Comparison of ENCODE assay signal across 24 cellular contexts in genomic region chr15:75109731-75110130, GRCh38.
A peak's percentile ranks its signal among the peaks of the same experiment; 100 is the strongest.
DNase-seq lines count a peak whose midpoint lies in the region; ATAC-seq, FAIRE-seq and TF ChIP-seq lines count a peak whose summit lies in the region.
"Had no signal": no experiment of that assay in that cellular context is flagged by ENCODE, and none has a peak within 500 bp of the region (broad histone marks: within the 10 kb centered on the region; RNA-seq: fewer than 3 reads in every experiment).

No MANE protein-coding gene starts in this region.

- H3K4me1 Mint-ChIP-seq in stimulated activated naive CD8-positive, alpha-beta T cell treated with anti-CD3 and anti-CD28 coated beads, Interleukin-15, Interleukin-2, amounts not matched to agents 100 ng/mL and 50 ng/mL, for 24 hours (ENCODE audit: low read depth), result peaks cover 76% of the 10 kb centered on the region

- H2AFZ ChIP-seq in Loucy (ENCODE audit: low read length), result no peak overlapping the region
- no peak overlapping the region for H2AFZ ChIP-seq in GM12878 (ENCODE audit: control insufficient read depth, low read depth, low read length)

- RAD21 ChIA-PET in GM12878 (lab: Charles Lee; ENCODE audit: unreplicated experiment), result interaction anchor here (1.5 to 6.7 kb wide), 9 partner anchors 12 to 94 kb away, joined by 6 to 52 read pairs (median 15); partner anchors contain the start of gene C15orf39

- in situ Hi-C loops in GM12878 (cut with MboI), result loop anchor here (5.0 kb wide), 1 partner anchor 93 kb away; the partner anchor contains the start of gene C15orf39

- H3K9me2 ChIP-seq in Loucy (replicated peaks; ENCODE audit: low read depth, low read length), result no peaks in the 10 kb centered on the region

- FAIRE-seq in GM12878 (lab: Jason Lieb, UNC), result no peak
- FAIRE-seq: colon had no signal

- intact Hi-C loops in GM12878 (cut with micrococcal nuclease; ENCODE audit: unreplicated experiment) (loop anchor here (5.0 kb wide), 1 partner anchor 42 kb away; no protein-coding TSS in a partner anchor), ascending aorta (cut with DNase I) (loop anchor here (5.0 kb wide), 1 partner anchor 68 kb away; no protein-coding TSS in a partner anchor)

- peak overlapping the region; percentile 99; the same call in 1 of the 2 replicates for H3K27ac ChIP-seq in GM12878 (ENCODE audit: control insufficient read depth, insufficient read depth)
- H3K27ac ChIP-seq in ascending aorta, result no peak overlapping the region
- H3K27ac ChIP-seq: VCaP had no signal

- BruUV-seq in GM12878 (replicated peaks; lab: Mats Ljungman, UMichigan), result no TSS peak

- no peak for DNase-seq in stimulated activated naive CD8-positive, alpha-beta T cell treated with anti-CD3 and anti-CD28 coated beads, Interleukin-15, Interleukin-2, amounts not matched to agents 100 U/mL and 50 U/mL, for 24 hours
- DNase-seq in GM12878 (ENCODE audit: low read depth, low spot score) (no peak), BE2C (no peak), ascending aorta (ENCODE audit: low spot score in 2 of 2) (no peak)
- DNase-seq in stimulated activated CD4-positive, alpha-beta T cell treated with anti-CD3 and anti-CD28 coated beads, Interleukin-2, amount 100 ng/mL, for 48 hours, result no peak
- DNase-seq: activated CD4-positive, alpha-beta T cell treated with anti-CD3 and anti-CD28 coated beads, Interleukin-2, amount 50 U/mL, for 48 hours; activated T-cell treated with anti-CD3 and anti-CD28 coated beads, Interleukin-2, amount 50 U/mL, for 4 hours; EL; glutamatergic neuron; HFFc6; left colon; naive thymus-derived CD4-positive, alpha-beta T cell; NCI-H1694 treated with DMSO at 0.1 percent for 48 hours; NCI-H226; NCI-H82; OCI-M1; SHP77; T-cell had no signal

- peaks cover 4% of the 10 kb centered on the region for H3K36me3 Mint-ChIP-seq in stimulated activated naive CD8-positive, alpha-beta T cell treated with anti-CD3 and anti-CD28 coated beads, Interleukin-15, Interleukin-2, amounts not matched to agents 100 ng/mL and 50 ng/mL, for 24 hours (ENCODE audit: low read depth)

- TF ChIP-seq POLR2A in GM12878 (IDR thresholded peaks at IDR 0.05; ENCODE audit: low read depth, low read length), result no peak

- H3K27me3 Mint-ChIP-seq in stimulated activated naive CD8-positive, alpha-beta T cell treated with anti-CD3 and anti-CD28 coated beads, Interleukin-15, Interleukin-2, amounts not matched to agents 100 ng/mL and 50 ng/mL, for 24 hours, result peaks cover 26% of the 10 kb centered on the region

- H3K4me1 ChIP-seq in Loucy (ENCODE audit: insufficient read depth, low read length, poor library complexity, severe bottlenecking) (peaks cover 56% of the 10 kb centered on the region), GM12878 (ENCODE audit: control insufficient read depth, insufficient read depth, low read length) (peaks cover 87% of the 10 kb centered on the region), BE2C (no peaks in the 10 kb centered on the region), ascending aorta (peaks cover 7 to 10% of the 10 kb centered on the region in 2 donors)

- H3K79me2 ChIP-seq in Loucy (ENCODE audit: insufficient read depth, low read length) (no peaks in the 10 kb centered on the region), GM12878 (ENCODE audit: control insufficient read depth, insufficient read depth, low read length) (no peaks in the 10 kb centered on the region)

- SMC1A ChIA-PET in GM12878 (lab: Charles Lee; ENCODE audit: uncharacterized antibody, unreplicated experiment), result interaction anchor here (0.5 to 8.5 kb wide), 5 partner anchors 11 to 90 kb away, joined by 3 to 97 read pairs (median 18); partner anchors contain the start of gene C15orf39

- H3K4me3 ChIP-seq in Loucy (ENCODE audit: low read length, poor library complexity, severe bottlenecking) (peak overlapping the region; percentile 41), GM12878 (no peak overlapping the region), BE2C (ENCODE audit: low read depth, low read length) (no peak overlapping the region), ascending aorta (no peak overlapping the region)

- H3K9ac ChIP-seq in Loucy (ENCODE audit: low read depth, low read length, poor library complexity, severe bottlenecking), result peak overlapping the region; percentile 77
- no peak overlapping the region for H3K9ac ChIP-seq in GM12878 (ENCODE audit: control insufficient read depth, insufficient read depth, low read length)

- H3K9me3 ChIP-seq in Loucy (ENCODE audit: insufficient read depth, low read depth, low read length), result peaks cover 5% of the 10 kb centered on the region; the same call in 1 of the 2 replicates
- H3K9me3 ChIP-seq in GM12878 (replicated peaks; ENCODE audit: control insufficient read depth, insufficient read depth, low read length), result peaks cover 15% of the 10 kb centered on the region
- H3K9me3 ChIP-seq in BE2C, result no peaks in the 10 kb centered on the region; the same call in 1 of the 2 replicates
- H3K9me3 ChIP-seq in ascending aorta, result peaks cover 0 to 9% of the 10 kb centered on the region in 2 donors

- no peak for ATAC-seq in stimulated activated naive CD8-positive, alpha-beta T cell treated with anti-CD3 and anti-CD28 coated beads, Interleukin-15, Interleukin-2, amounts not matched to agents 100 U/mL and 50 U/mL, for 24 hours
- ATAC-seq in GM12878 (no peak), GM21576 (IDR thresholded peaks at IDR 0.05; ENCODE audit: unreplicated experiment) (no peak)
- ATAC-seq: activated T-cell treated with anti-CD3 and anti-CD28 coated beads, Interleukin-2, amount 50 U/mL, for 4 hours; left colon; naive thymus-derived CD4-positive, alpha-beta T cell; sciatic nerve; T-cell had no signal

- no peak for TF ChIP-seq EP300 in GM12878 (IDR thresholded peaks at IDR 0.05; ENCODE audit: borderline replicate concordance in 1 of 2, control insufficient read depth in 1 of 2, low read depth in 2 of 2, low read length in 2 of 2)

- H3K9me3 Mint-ChIP-seq in stimulated activated naive CD8-positive, alpha-beta T cell treated with anti-CD3 and anti-CD28 coated beads, Interleukin-15, Interleukin-2, amounts not matched to agents 100 ng/mL and 50 ng/mL, for 24 hours, result peaks cover 14% of the 10 kb centered on the region

- no peaks in the 10 kb centered on the region for H3K36me3 ChIP-seq in Loucy (ENCODE audit: insufficient read depth, low read length)
- H3K36me3 ChIP-seq in GM12878 (ENCODE audit: control insufficient read depth in 2 of 2, insufficient read depth in 2 of 2, low read length in 1 of 2), result no peaks in the 10 kb centered on the region
- no peaks in the 10 kb centered on the region for H3K36me3 ChIP-seq in BE2C
- no peaks in the 10 kb centered on the region for H3K36me3 ChIP-seq in ascending aorta

- no peaks in the 10 kb centered on the region for H3K27me3 ChIP-seq in Loucy (ENCODE audit: insufficient read depth, low read length, poor library complexity, severe bottlenecking)
- H3K27me3 ChIP-seq in GM12878 (replicated peaks in 1 of 2; ENCODE audit: control insufficient read depth in 2 of 2, insufficient read depth in 2 of 2, low read length in 1 of 2), result no peaks in the 10 kb centered on the region
- no peaks in the 10 kb centered on the region for H3K27me3 ChIP-seq in BE2C
- H3K27me3 ChIP-seq in ascending aorta, result no peaks in the 10 kb centered on the region

- no peaks in the 10 kb centered on the region for H3F3A ChIP-seq in Loucy (ENCODE audit: low read depth)

- H4K20me1 ChIP-seq in Loucy (ENCODE audit: insufficient read depth, low read length, poor library complexity, severe bottlenecking) (no peaks in the 10 kb centered on the region), GM12878 (ENCODE audit: control insufficient read depth, insufficient read depth) (no peaks in the 10 kb centered on the region)

- WGBS in GM12878 (ENCODE audit: insufficient coverage, insufficient replicate concordance, low lambda C conversion rate, missing lambda C conversion rate), result 79% methylated on average over 7 of the region's 7 CpGs

- POLR2A ChIA-PET in GM12878 (lab: Charles Lee), result interaction anchor here (1.0 to 3.4 kb wide), 7 partner anchors 15 to 91 kb away, joined by 3 to 16 read pairs (median 9); partner anchors contain the start of gene C15orf39

- no peak for TF ChIP-seq RAD21 in GM12878 (IDR thresholded peaks at IDR 0.05; ENCODE audit: insufficient read depth, low read depth, low read length)

- H3K27ac Mint-ChIP-seq in stimulated activated naive CD8-positive, alpha-beta T cell treated with anti-CD3 and anti-CD28 coated beads, Interleukin-15, Interleukin-2, amounts not matched to agents 100 ng/mL and 50 ng/mL, for 24 hours, result peak overlapping the region; percentile 13
- H3K27ac Mint-ChIP-seq: HFFc6 had no signal

- CTCF ChIA-PET in GM12878 (lab: Yijun Ruan, JAX), result no interaction called here

- no peak overlapping the region for H3K4me3 Mint-ChIP-seq in stimulated activated naive CD8-positive, alpha-beta T cell treated with anti-CD3 and anti-CD28 coated beads, Interleukin-15, Interleukin-2, amounts not matched to agents 100 ng/mL and 50 ng/mL, for 24 hours
- H3K4me3 Mint-ChIP-seq: activated T-cell treated with anti-CD3 and anti-CD28 coated beads, Interleukin-2, amount 50 U/mL, for 4 hours; HFFc6; T-cell had no signal

- no peak for TF ChIP-seq CTCF in Loucy (conservative IDR thresholded peaks at IDR 0.05; ENCODE audit: low read length)
- TF ChIP-seq CTCF in GM12878 (IDR thresholded peaks at IDR 0.05 in 2 of 3, conservative IDR thresholded peaks at IDR 0.05 in 1 of 3; ENCODE audit: control insufficient read depth in 2 of 3, extremely low read depth in 1 of 3, insufficient read depth in 1 of 3, low read depth in 3 of 3, low read length in 3 of 3), result no peak
- no peak for TF ChIP-seq CTCF in BE2C (IDR thresholded peaks at IDR 0.05; ENCODE audit: low read depth, low read length)
- TF ChIP-seq CTCF in ascending aorta (IDR thresholded peaks at IDR 0.05), result no peak

- H3K4me2 ChIP-seq in Loucy (ENCODE audit: low read depth, low read length, poor library complexity, severe bottlenecking) (peak overlapping the region; percentile 91), GM12878 (ENCODE audit: control insufficient read depth, insufficient read depth) (no peak overlapping the region)

TF ChIP-seq in GM12878, 131 proteins besides CTCF, POLR2A, EP300 and RAD21 (continues in another document):
- TF ChIP-seq JUND (IDR thresholded peaks at IDR 0.05; ENCODE audit: low read depth, low read length), result no peak
- TF ChIP-seq GABPA (IDR thresholded peaks at IDR 0.05; ENCODE audit: low read depth), result no peak
- no peak for TF ChIP-seq POLR2AphosphoS5 (IDR thresholded peaks at IDR 0.05; ENCODE audit: low read length)
- no peak for TF ChIP-seq TCF12 (IDR thresholded peaks at IDR 0.05; ENCODE audit: low read depth, low read length)
- TF ChIP-seq ZNF207 (IDR thresholded peaks at IDR 0.05; ENCODE audit: borderline replicate concordance), result no peak
- no peak for TF ChIP-seq MTA2 (IDR thresholded peaks at IDR 0.05; ENCODE audit: low read depth)
- no peak for TF ChIP-seq BACH1 (IDR thresholded peaks at IDR 0.05; ENCODE audit: borderline replicate concordance)
